ENCODE assay signal across 6 cellular contexts in genomic region chr16:31118223-31119155, GRCh38. TPM values are rescaled to one million over a fixed set of nuclear protein-coding genes. Genes with fewer than 3 reads are reported as not detected.
DNase-seq lines count a peak whose midpoint lies in the region; TF ChIP-seq lines count a peak whose summit lies in the region.

No MANE protein-coding gene starts in this region.

- H3K9me3 ChIP-seq in fibroblast of lung (ENCODE audit: control insufficient read depth, insufficient read depth, low read depth, low read length) (no peaks in the 10 kb centered on the region), subcutaneous abdominal adipose tissue (ENCODE audit: control insufficient read depth in 5 of 5, low read length in 5 of 5) (no peaks in the 10 kb centered on the region)

- peaks cover 15% of the 10 kb centered on the region for H3K79me2 ChIP-seq in fibroblast of lung (ENCODE audit: control insufficient read depth, insufficient read depth, low read length)

- peaks cover 26% of the 10 kb centered on the region for H3K4me1 Mint-ChIP-seq in activated T-cell treated with anti-CD3 and anti-CD28 coated beads, Interleukin-2, amount 50 U/mL, for 24 hours (ENCODE audit: low read depth)

- H3K27ac Mint-ChIP-seq in activated T-cell treated with anti-CD3 and anti-CD28 coated beads, Interleukin-2, amount 50 U/mL, for 24 hours = peak overlapping the region; percentile 87

- peak overlapping the region; percentile 99 for H3K4me2 ChIP-seq in fibroblast of lung (ENCODE audit: extremely low read depth, insufficient read depth, low read length)

- H3K36me3 Mint-ChIP-seq in activated T-cell treated with anti-CD3 and anti-CD28 coated beads, Interleukin-2, amount 50 U/mL, for 24 hours (ENCODE audit: low read depth) = peaks cover 54% of the 10 kb centered on the region

- H3K27ac ChIP-seq in fibroblast of lung (ENCODE audit: insufficient read depth, low read length) (peak overlapping the region; percentile 99), subcutaneous abdominal adipose tissue (ENCODE audit: low read depth, low read length) (peak overlapping the region; percentile 98)

- H3K4me1 ChIP-seq in fibroblast of lung (ENCODE audit: control insufficient read depth, extremely low read depth, insufficient read depth, low read length) (peaks cover 5% of the 10 kb centered on the region), subcutaneous abdominal adipose tissue (ENCODE audit: control insufficient read depth in 5 of 5, insufficient read depth in 5 of 5, low read length in 5 of 5) (peaks cover 7 to 31% (median 16%) of the 10 kb centered on the region in 5 donors)

- H3K27me3 Mint-ChIP-seq in activated T-cell treated with anti-CD3 and anti-CD28 coated beads, Interleukin-2, amount 50 U/mL, for 24 hours = no peaks in the 10 kb centered on the region

- H3K4me3 ChIP-seq in fibroblast of lung (replicated peaks in 1 of 4; ENCODE audit: control extremely low read depth in 1 of 4, insufficient read depth in 1 of 4, low read depth in 3 of 4, low read length in 4 of 4) (peak overlapping the region; percentile 87 to 96 (median 94)), subcutaneous abdominal adipose tissue (ENCODE audit: low read depth in 1 of 5, low read length in 5 of 5) (peak overlapping the region; percentile 67 to 93 (median 81))

- peaks cover 7% of the 10 kb centered on the region for H3K36me3 ChIP-seq in fibroblast of lung (ENCODE audit: control insufficient read depth, insufficient read depth, low read length)
- H3K36me3 ChIP-seq in subcutaneous abdominal adipose tissue (ENCODE audit: control insufficient read depth in 5 of 5, insufficient read depth in 5 of 5, low read length in 5 of 5) = peaks cover 5 to 38% (median 27%) of the 10 kb centered on the region in 5 donors

- peak overlapping the region; percentile 88 for H3K9ac ChIP-seq in fibroblast of lung (ENCODE audit: insufficient read depth, low read length)
- peak overlapping the region; percentile 67 to 93 (median 89) for H3K9ac ChIP-seq in subcutaneous abdominal adipose tissue (ENCODE audit: low read length in 5 of 5)

- H4K20me1 ChIP-seq in fibroblast of lung (ENCODE audit: control insufficient read depth, extremely low read depth, insufficient read depth, low read length) = no peaks in the 10 kb centered on the region

- no peak for DNase-seq in activated T-cell treated with anti-CD3 and anti-CD28 coated beads, Interleukin-2, amount 50 U/mL, for 24 hours
- no peak for DNase-seq in activated T-cell treated with anti-CD3 and anti-CD28 coated beads for 4 hours
- peak; percentile 52 to 69 for DNase-seq in fibroblast of lung (ENCODE audit: low read depth in 2 of 2)
- DNase-seq in iPS-NIHi11 (ENCODE audit: low spot score) = no peak
- DNase-seq in DMS114 treated with DMSO at 0.1 percent for 48 hours (lab: John Stamatoyannopoulos, UW; ENCODE audit: unreplicated experiment) = no peak

- H3K4me3 Mint-ChIP-seq in activated T-cell treated with anti-CD3 and anti-CD28 coated beads, Interleukin-2, amount 50 U/mL, for 24 hours = peak overlapping the region; percentile 90

- peak overlapping the region; percentile 67 for H2AFZ ChIP-seq in fibroblast of lung (ENCODE audit: low read length)

- H3K9me3 Mint-ChIP-seq in activated T-cell treated with anti-CD3 and anti-CD28 coated beads, Interleukin-2, amount 50 U/mL, for 24 hours = no peaks in the 10 kb centered on the region

- H3K27me3 ChIP-seq in fibroblast of lung (ENCODE audit: control insufficient read depth, insufficient read depth, low read length) (no peaks in the 10 kb centered on the region), subcutaneous abdominal adipose tissue (ENCODE audit: control insufficient read depth in 5 of 5, insufficient read depth in 4 of 5, low read length in 5 of 5) (no peaks in the 10 kb centered on the region)

- TF ChIP-seq CTCF in fibroblast of lung (conservative IDR thresholded peaks at IDR 0.05 in 1 of 2, IDR thresholded peaks at IDR 0.05 in 1 of 2; ENCODE audit: low read depth in 1 of 2, low read length in 2 of 2) = no peak

RNA-seq across cellular contexts. Expression of gene KAT8, which starts 1.0 kb away (rescaled TPM):
- total RNA-seq in fibroblast of lung = 30.4 and 39.3 TPM in 2 replicates
- 19.7 and 23.9 TPM in 2 replicates for polyA plus RNA-seq in fibroblast of lung
- 17.3 and 18.0 TPM in 2 replicates for polyA plus RNA-seq in fibroblast of lung (2012)
- 11.7 and 20.5 TPM in 2 replicates for polyA minus RNA-seq in fibroblast of lung (ENCODE audit: low replicate concordance)

RNA-seq across cellular contexts. Expression of gene BCKDK, which starts 10.3 kb away (rescaled TPM):
- total RNA-seq in fibroblast of lung = 12.6 and 18.5 TPM in 2 replicates
- 34.8 and 42.2 TPM in 2 replicates for polyA plus RNA-seq in fibroblast of lung
- 51.6 and 67.3 TPM in 2 replicates for polyA plus RNA-seq in fibroblast of lung (2012)
- 55.6 and 103 TPM in 2 replicates for polyA minus RNA-seq in fibroblast of lung (ENCODE audit: low replicate concordance)

RNA-seq across cellular contexts. Expression of gene PRSS8, which starts 17.0 kb away (rescaled TPM):
- not detected in 2 replicates for total RNA-seq in fibroblast of lung
- polyA plus RNA-seq in fibroblast of lung = not detected in 2 replicates
- polyA plus RNA-seq in fibroblast of lung (2012) = not detected in 2 replicates
- not detected in 2 replicates for polyA minus RNA-seq in fibroblast of lung (ENCODE audit: low replicate concordance)

RNA-seq across cellular contexts. Expression of gene VKORC1, which starts 23.9 kb away (rescaled TPM):
- total RNA-seq in fibroblast of lung = 94.0 and 118 TPM in 2 replicates
- polyA plus RNA-seq in fibroblast of lung = 264 and 301 TPM in 2 replicates
- polyA plus RNA-seq in fibroblast of lung (2012) = 200 and 215 TPM in 2 replicates
- polyA minus RNA-seq in fibroblast of lung (ENCODE audit: low replicate concordance) = 284 and 322 TPM in 2 replicates

RNA-seq across cellular contexts. Expression of gene PRSS53, which starts 29.7 kb away (rescaled TPM):
- total RNA-seq in fibroblast of lung = 1.0 and 1.7 TPM in 2 replicates
- 0.61 and 0.78 TPM in 2 replicates for polyA plus RNA-seq in fibroblast of lung
- polyA plus RNA-seq in fibroblast of lung (2012) = 0.37 and 0.47 TPM in 2 replicates
- 0.48 and 0.59 TPM in 2 replicates for polyA minus RNA-seq in fibroblast of lung (ENCODE audit: low replicate concordance)

Comparison
In these comparisons a context has a peak if more than half of its experiments do, and no peak if none do; other contexts are left out.
1. DNase-seq: peak in fibroblast of lung (2 of 2); none in activated T-cell treated with anti-CD3 and anti-CD28 coated beads, Interleukin-2, amount 50 U/mL, for 24 hours (single experiment), activated T-cell treated with anti-CD3 and anti-CD28 coated beads for 4 hours (single experiment), iPS-NIHi11 (single experiment) and DMS114 treated with DMSO at 0.1 percent for 48 hours (single experiment).